In the genomic region with DNA sequence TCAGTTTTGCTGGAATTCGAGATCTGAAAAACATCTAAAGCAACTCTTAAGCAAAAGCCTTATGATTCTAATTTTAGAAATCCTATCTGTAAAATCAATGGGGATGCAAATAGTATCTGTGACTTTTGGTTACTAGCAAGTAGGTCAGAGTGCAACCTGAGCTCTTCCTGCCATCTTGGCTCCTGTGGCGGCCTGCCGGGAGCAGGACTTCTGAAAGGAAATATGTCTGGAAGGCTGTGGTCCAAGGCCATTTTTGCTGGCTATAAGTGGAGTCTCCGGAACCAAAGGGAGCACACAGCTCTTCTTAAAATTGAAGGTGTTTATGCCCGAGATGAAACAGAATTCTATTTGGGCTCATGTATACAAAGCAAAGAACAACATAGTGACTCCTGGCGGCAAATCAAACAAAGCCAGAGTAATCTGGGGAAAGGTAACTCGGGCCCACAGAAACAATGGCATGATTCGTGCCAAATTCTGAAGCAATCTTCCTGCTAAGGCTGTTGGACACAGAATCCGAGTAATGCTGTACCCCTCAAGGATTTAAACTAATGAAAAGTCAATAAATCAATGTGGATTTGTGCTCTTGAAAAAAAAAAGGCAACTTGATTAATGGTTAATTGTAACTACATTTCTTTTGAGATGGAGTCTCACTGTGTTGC, we compare ENCODE assay signal across 9 cellular contexts. TPM values are rescaled to one million over a fixed set of nuclear protein-coding genes. Genes with fewer than 3 reads are reported as not detected.
DNase-seq lines count a peak whose midpoint lies in the region; ATAC-seq and TF ChIP-seq lines count a peak whose summit lies in the region.
"Had no signal": no experiment of that assay in that cellular context is flagged by ENCODE, and none has a peak within 500 bp of the region (broad histone marks: within the 10 kb centered on the region; RNA-seq: fewer than 3 reads in every experiment).

No MANE protein-coding gene starts in this region.

- in situ Hi-C loops in G401 (cut with HindIII; ENCODE audit: low sequenced_read_pairs) = no loop called here

- H3K36me3 Mint-ChIP-seq in GM23338 (ENCODE audit: low read depth) = no peaks in the 10 kb centered on the region; the same call in 2 of the 3 replicates

- H3K4me1 Mint-ChIP-seq in GM23338 = peaks cover 27% of the 10 kb centered on the region

- H3K4me1 ChIP-seq in GM23338 (ENCODE audit: insufficient read depth) = peaks cover 25% of the 10 kb centered on the region
- peaks cover 27% of the 10 kb centered on the region for H3K4me1 ChIP-seq in PC-3 (ENCODE audit: insufficient read depth, low read length)

- H3K9me3 Mint-ChIP-seq in GM23338 = no peaks in the 10 kb centered on the region

- H3F3A ChIP-seq in GM23338 (replicated peaks; ENCODE audit: low read depth) (peaks cover 9% of the 10 kb centered on the region), PC-3 (ENCODE audit: low read length, unreplicated experiment) (no peaks in the 10 kb centered on the region)

- H3K4me3 ChIP-seq in GM23338 (peak overlapping the region; percentile 97), PC-3 (ENCODE audit: low read length) (peak overlapping the region; percentile 91), epithelial cell of proximal tubule (ENCODE audit: low read depth, low read length) (peak overlapping the region; percentile 76)

- ATAC-seq in GM23338 (no peak), PC-3 (no peak), HG03571 (IDR thresholded peaks at IDR 0.05; ENCODE audit: unreplicated experiment) (no peak)

- no TSS peak for BruUV-seq in PC-3 (replicated peaks; lab: Mats Ljungman, UMichigan)

- H3K4me3 Mint-ChIP-seq in GM23338 = peak overlapping the region; percentile 98

- peaks cover 7% of the 10 kb centered on the region for H3K27me3 Mint-ChIP-seq in GM23338 (ENCODE audit: insufficient read depth, low read depth, poor library complexity)

- H2AFZ ChIP-seq in GM23338 = no peak overlapping the region
- H2AFZ ChIP-seq in PC-3 (ENCODE audit: low read length) = no peak overlapping the region

- H3K27ac Mint-ChIP-seq in GM23338 = no peak overlapping the region

- H3K9ac ChIP-seq in PC-3 (ENCODE audit: low read length) = no peak overlapping the region

- POLR2A ChIA-PET in PC-3 (lab: Charles Lee; ENCODE audit: unreplicated experiment) = interaction anchor here (0.7 kb wide), 1 partner anchor 34 kb away, joined by 4 read pairs; no protein-coding TSS in a partner anchor

- H3K27ac ChIP-seq in GM23338 (ENCODE audit: low read depth) = no peak overlapping the region
- peak overlapping the region; percentile 83; the same call in 1 of the 2 replicates for H3K27ac ChIP-seq in PC-3 (ENCODE audit: low read length)

- TF ChIP-seq CTCF in GM23338 (conservative IDR thresholded peaks at IDR 0.05; ENCODE audit: low read depth in 2 of 2) (no peak), PC-3 (conservative IDR thresholded peaks at IDR 0.05; ENCODE audit: low read depth, low read length) (no peak), epithelial cell of proximal tubule (conservative IDR thresholded peaks at IDR 0.05; ENCODE audit: low read depth, low read length) (no peak)

- DNase-seq in GM23338 (ENCODE audit: low spot score) (peak; percentile 25), PC-3 (peak; percentile 62), epithelial cell of proximal tubule (ENCODE audit: low read depth) (no peak), pulmonary artery endothelial cell (ENCODE audit: low read depth, low spot score) (peak; percentile 8), foreskin melanocyte (no peak), G401 (ENCODE audit: low spot score) (no peak)
- DNase-seq: stimulated activated naive CD4-positive, alpha-beta T cell treated with Interleukin-2 at 50 U/mL for 16 hours; T-helper 9 cell had no signal

- CTCF ChIA-PET in PC-3 (lab: Charles Lee) = no interaction called here

- H3K9me2 ChIP-seq in GM23338 (ENCODE audit: insufficient read depth) (no peaks in the 10 kb centered on the region), PC-3 (replicated peaks; ENCODE audit: low read length) (no peaks in the 10 kb centered on the region)

- intact Hi-C loops in PC-3 (cut with micrococcal nuclease) = no loop called here

- no peaks in the 10 kb centered on the region for H3K9me3 ChIP-seq in PC-3 (ENCODE audit: low read length)

- H3K27me3 ChIP-seq in GM23338 (ENCODE audit: insufficient read depth) (no peaks in the 10 kb centered on the region), PC-3 (ENCODE audit: low read length) (no peaks in the 10 kb centered on the region)

- no peaks in the 10 kb centered on the region for H3K36me3 ChIP-seq in GM23338 (ENCODE audit: insufficient read depth)
- no peaks in the 10 kb centered on the region; the same call in 1 of the 2 replicates for H3K36me3 ChIP-seq in PC-3 (ENCODE audit: low read depth, low read length)

- peaks cover 63% of the 10 kb centered on the region for H3K79me2 ChIP-seq in GM23338 (replicated peaks; ENCODE audit: insufficient read depth)
- peaks cover 73% of the 10 kb centered on the region for H3K79me2 ChIP-seq in PC-3 (ENCODE audit: low read length)

- H3K4me2 ChIP-seq in GM23338 (peak overlapping the region; percentile 97), PC-3 (ENCODE audit: low read length) (peak overlapping the region; percentile 99)

- H4K20me1 ChIP-seq in GM23338 (replicated peaks; ENCODE audit: insufficient read depth) (peaks cover 29% of the 10 kb centered on the region), PC-3 (ENCODE audit: low read length) (no peaks in the 10 kb centered on the region)

TF ChIP-seq in GM23338, 12 proteins besides CTCF, POLR2A, EP300 and RAD21 (continues in another document):
- no peak for TF ChIP-seq EZH2phosphoT487 (IDR thresholded peaks at IDR 0.05; ENCODE audit: unreplicated experiment)
- TF ChIP-seq CREB1 (CRISPR knock-in tag; IDR thresholded peaks at IDR 0.05; ENCODE audit: low read depth) = no peak
- TF ChIP-seq, protein P1, sequence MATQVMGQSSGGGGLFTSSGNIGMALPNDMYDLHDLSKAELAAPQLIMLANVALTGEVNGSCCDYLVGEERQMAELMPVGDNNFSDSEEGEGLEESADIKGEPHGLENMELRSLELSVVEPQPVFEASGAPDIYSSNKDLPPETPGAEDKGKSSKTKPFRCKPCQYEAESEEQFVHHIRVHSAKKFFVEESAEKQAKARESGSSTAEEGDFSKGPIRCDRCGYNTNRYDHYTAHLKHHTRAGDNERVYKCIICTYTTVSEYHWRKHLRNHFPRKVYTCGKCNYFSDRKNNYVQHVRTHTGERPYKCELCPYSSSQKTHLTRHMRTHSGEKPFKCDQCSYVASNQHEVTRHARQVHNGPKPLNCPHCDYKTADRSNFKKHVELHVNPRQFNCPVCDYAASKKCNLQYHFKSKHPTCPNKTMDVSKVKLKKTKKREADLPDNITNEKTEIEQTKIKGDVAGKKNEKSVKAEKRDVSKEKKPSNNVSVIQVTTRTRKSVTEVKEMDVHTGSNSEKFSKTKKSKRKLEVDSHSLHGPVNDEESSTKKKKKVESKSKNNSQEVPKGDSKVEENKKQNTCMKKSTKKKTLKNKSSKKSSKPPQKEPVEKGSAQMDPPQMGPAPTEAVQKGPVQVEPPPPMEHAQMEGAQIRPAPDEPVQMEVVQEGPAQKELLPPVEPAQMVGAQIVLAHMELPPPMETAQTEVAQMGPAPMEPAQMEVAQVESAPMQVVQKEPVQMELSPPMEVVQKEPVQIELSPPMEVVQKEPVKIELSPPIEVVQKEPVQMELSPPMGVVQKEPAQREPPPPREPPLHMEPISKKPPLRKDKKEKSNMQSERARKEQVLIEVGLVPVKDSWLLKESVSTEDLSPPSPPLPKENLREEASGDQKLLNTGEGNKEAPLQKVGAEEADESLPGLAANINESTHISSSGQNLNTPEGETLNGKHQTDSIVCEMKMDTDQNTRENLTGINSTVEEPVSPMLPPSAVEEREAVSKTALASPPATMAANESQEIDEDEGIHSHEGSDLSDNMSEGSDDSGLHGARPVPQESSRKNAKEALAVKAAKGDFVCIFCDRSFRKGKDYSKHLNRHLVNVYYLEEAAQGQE (IDR thresholded peaks at IDR 0.05; ENCODE audit: unreplicated experiment) = no peak
- TF ChIP-seq JUNB (IDR thresholded peaks at IDR 0.05; ENCODE audit: unreplicated experiment) = no peak
- TF ChIP-seq STAT1 (IDR thresholded peaks at IDR 0.05; ENCODE audit: unreplicated experiment) = no peak
- TF ChIP-seq ZNF331 (CRISPR knock-in tag; IDR thresholded peaks at IDR 0.05; ENCODE audit: low read depth) = no peak
- no peak for TF ChIP-seq EZH2 (IDR thresholded peaks at IDR 0.05; ENCODE audit: low read depth, unreplicated experiment)
- no peak for TF ChIP-seq NANOG (IDR thresholded peaks at IDR 0.05; ENCODE audit: borderline replicate concordance)
- TF ChIP-seq ZNF114 (CRISPR knock-in tag; IDR thresholded peaks at IDR 0.05) = no peak
- no peak for TF ChIP-seq POLR2AphosphoS5 (IDR thresholded peaks at IDR 0.05; ENCODE audit: low read depth)

RNA-seq across cellular contexts. Expression of gene SAMM50, which starts 1.7 kb away (rescaled TPM):
- 58.6 and 68.0 TPM in 2 replicates for total RNA-seq in GM23338 (2014; rRNA removed; shearing (Covaris generic))
- polyA plus RNA-seq in GM23338 (2016; fragmentation: Nextera tagmentation; extraction: Ambion mirVana) = 49.6 and 60.3 TPM in 2 replicates
- total RNA-seq in PC-3 (2014; rRNA removed) (26.6 and 34.5 TPM in 2 replicates), epithelial cell of proximal tubule (40.8 and 51.7 TPM in 2 replicates), pulmonary artery endothelial cell (57.3 and 59.2 TPM in 2 replicates)
- 77.8 and 79.4 TPM in 2 replicates for total RNA-seq in G401 (2014; rRNA removed; shearing (Covaris generic))

RNA-seq across cellular contexts. Expression of gene PNPLA3, which starts 33.3 kb away (rescaled TPM):
- 17.3 and 23.4 TPM in 2 replicates for total RNA-seq in GM23338 (2014; rRNA removed; shearing (Covaris generic))
- 16.2 and 17.7 TPM in 2 replicates for polyA plus RNA-seq in GM23338 (2016; fragmentation: Nextera tagmentation; extraction: Ambion mirVana)
- 0.29 and 0.36 TPM in 2 replicates for total RNA-seq in PC-3 (2014; rRNA removed)
- total RNA-seq in epithelial cell of proximal tubule = 7.6 and 12.4 TPM in 2 replicates
- total RNA-seq in pulmonary artery endothelial cell = 2.4 and 2.8 TPM in 2 replicates
- 3.8 and 6.5 TPM in 2 replicates for total RNA-seq in G401 (2014; rRNA removed; shearing (Covaris generic))

Comparison
In these comparisons a context has a peak if more than half of its experiments do, and no peak if none do; other contexts are left out.
1. DNase-seq: peak in GM23338 (single experiment), PC-3 (single experiment) and pulmonary artery endothelial cell (single experiment); none in epithelial cell of proximal tubule (single experiment), foreskin melanocyte (single experiment) and G401 (single experiment).
2. Peak in every context shown above with its lines, with median percentiles within 50 percentile points of each other: H3K4me3 ChIP-seq.